Comparison of ENCODE assay signal across 17 cellular contexts in the genomic region with DNA sequence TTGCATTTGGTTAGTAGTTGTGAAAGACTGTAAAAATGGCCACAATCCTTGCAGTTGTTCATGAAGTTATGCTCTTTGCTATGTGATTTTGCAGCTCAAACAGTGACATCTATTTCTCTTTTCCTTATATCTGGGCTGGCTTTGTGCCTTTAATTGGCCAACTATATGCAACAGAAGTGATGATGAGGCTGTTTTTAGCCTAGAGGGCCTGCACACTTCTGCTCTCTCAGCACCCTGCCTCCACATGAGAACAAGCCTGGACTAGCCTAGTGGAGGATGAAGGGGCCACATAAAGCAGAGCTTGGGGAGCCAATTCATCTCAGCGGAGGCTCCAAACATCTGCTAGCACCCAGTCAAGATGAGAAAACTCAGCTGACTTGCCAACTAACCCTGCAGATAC.
DNase-seq lines count a peak whose midpoint lies in the region; ATAC-seq and TF ChIP-seq lines count a peak whose summit lies in the region.
"Had no signal": no experiment of that assay in that cellular context is flagged by ENCODE, and none has a peak within 500 bp of the region (broad histone marks: within the 10 kb centered on the region; RNA-seq: fewer than 3 reads in every experiment).

No MANE protein-coding gene starts in this region.

- no peaks in the 10 kb centered on the region for H3K9me3 ChIP-seq in A673 (ENCODE audit: low read depth, low read length, poor library complexity, severe bottlenecking)
- no peaks in the 10 kb centered on the region for H3K9me3 ChIP-seq in mammary epithelial cell (replicated peaks; ENCODE audit: insufficient read depth, low read length)

- DNase-seq in NCI-H1694 treated with DMSO at 0.1 percent for 48 hours (lab: John Stamatoyannopoulos, UW) (peak; percentile 30), NCI-H1694 (lab: John Stamatoyannopoulos, UW) (no peak), A673 (ENCODE audit: low spot score) (peak; percentile 15), NCI-H1105 treated with DMSO at 0.1 percent for 48 hours (lab: John Stamatoyannopoulos, UW) (peak; percentile 43), mammary epithelial cell (peak; percentile 20), head of caudate nucleus (no peak)
- no peak for DNase-seq in stimulated activated CD4-positive, alpha-beta T cell treated with anti-CD3 and anti-CD28 coated beads, Interleukin-2, amount 100 ng/mL, for 48 hours
- DNase-seq: 8988T; C1 segment of cervical spinal cord; Calu3; CD4-positive, alpha-beta T cell; DMS153; DMS79 treated with DMSO at 0.1 percent for 48 hours; EL had no signal

- no TSS peak for BruUV-seq in A673 (replicated peaks; lab: Mats Ljungman, UMichigan)
- no TSS peak for BruUV-seq in mammary epithelial cell (replicated peaks; lab: Mats Ljungman, UMichigan)

- H3K9ac ChIP-seq in mammary epithelial cell (ENCODE audit: insufficient read depth, low read length), result no peak overlapping the region

- H2AFZ ChIP-seq in mammary epithelial cell (ENCODE audit: low read depth, low read length), result no peak overlapping the region

- 45% methylated on average over 1 of the region's 1 CpG for WGBS in mammary epithelial cell (ENCODE audit: low coverage, missing lambda C conversion rate)

- dilution Hi-C loops in mammary epithelial cell (cut with HindIII; ENCODE audit: low sequenced_read_pairs), result loop anchor here (5.0 kb wide), 1 partner anchor 61 kb away; no protein-coding TSS in a partner anchor

- intact Hi-C loops in A673 (cut with micrococcal nuclease; ENCODE audit: unreplicated experiment) (no loop called here), mammary epithelial cell (cut with micrococcal nuclease) (no loop called here), head of caudate nucleus (cut with DNase I) (no loop called here)

- POLR2A ChIA-PET in A673 (lab: Charles Lee; ENCODE audit: low non-redundant PET), result no interaction called here

- no peaks in the 10 kb centered on the region for H3K4me1 ChIP-seq in A673 (ENCODE audit: insufficient read depth, low read length, poor library complexity, severe bottlenecking)
- H3K4me1 ChIP-seq in mammary epithelial cell (ENCODE audit: insufficient read depth, low read length), result no peaks in the 10 kb centered on the region

- no peaks in the 10 kb centered on the region for H3K36me3 ChIP-seq in A673 (ENCODE audit: insufficient read depth, low read length, poor library complexity, severe bottlenecking)
- H3K36me3 ChIP-seq in mammary epithelial cell (ENCODE audit: insufficient read depth, low read length), result no peaks in the 10 kb centered on the region

- H3K27me3 ChIP-seq in A673 (replicated peaks; ENCODE audit: insufficient read depth, low read depth, low read length, poor library complexity) (no peaks in the 10 kb centered on the region), mammary epithelial cell (ENCODE audit: insufficient read depth, low read length) (no peaks in the 10 kb centered on the region)

- H3K27ac ChIP-seq in A673 (ENCODE audit: low read depth, low read length, poor library complexity, severe bottlenecking) (no peak overlapping the region), mammary epithelial cell (ENCODE audit: insufficient read depth, low read depth, low read length) (no peak overlapping the region)
- H3K27ac ChIP-seq: HL-60 had no signal

- no peaks in the 10 kb centered on the region for H3K79me2 ChIP-seq in mammary epithelial cell (ENCODE audit: insufficient read depth, low read length)

- no peaks in the 10 kb centered on the region for H4K20me1 ChIP-seq in mammary epithelial cell (ENCODE audit: insufficient read depth, low read length)

- H3K4me3 ChIP-seq in A673 (ENCODE audit: low read depth, low read length, poor library complexity, severe bottlenecking), result no peak overlapping the region
- no peak overlapping the region for H3K4me3 ChIP-seq in mammary epithelial cell (replicated peaks in 1 of 3; ENCODE audit: insufficient read depth in 1 of 3, low read depth in 2 of 3, low read length in 3 of 3)

- no peak for ATAC-seq in GM19463 (IDR thresholded peaks at IDR 0.05; ENCODE audit: unreplicated experiment)
- ATAC-seq: HCT116 had no signal

- CTCF ChIA-PET in A673 (lab: Charles Lee) (no interaction called here), mammary epithelial cell (lab: Charles Lee; ENCODE audit: low non-redundant PET) (interaction anchor here (0.6 kb wide), 1 partner anchor 48 kb away, joined by 4 read pairs; no protein-coding TSS in a partner anchor)

- TF ChIP-seq CTCF in A673 (conservative IDR thresholded peaks at IDR 0.05; ENCODE audit: low read depth, low read length) (no peak), mammary epithelial cell (conservative IDR thresholded peaks at IDR 0.05 in 1 of 2, IDR thresholded peaks at IDR 0.05 in 1 of 2; ENCODE audit: extremely low read depth in 1 of 2, insufficient read depth in 1 of 2, low read depth in 1 of 2, low read length in 2 of 2) (no peak)

- in situ Hi-C loops in mammary epithelial cell (cut with MboI; ENCODE audit: low sequenced_read_pairs in 2 of 2), result no loop called here

- no peak overlapping the region for H3K4me2 ChIP-seq in mammary epithelial cell (ENCODE audit: insufficient read depth, low read depth, low read length)

Comparison
In these comparisons a context has a peak if more than half of its experiments do, and no peak if none do; other contexts are left out.
1. DNase-seq: peak in NCI-H1694 treated with DMSO at 0.1 percent for 48 hours (single experiment), A673 (single experiment), NCI-H1105 treated with DMSO at 0.1 percent for 48 hours (single experiment) and mammary epithelial cell (single experiment); none in NCI-H1694 (single experiment), head of caudate nucleus (0 of 42) and stimulated activated CD4-positive, alpha-beta T cell treated with anti-CD3 and anti-CD28 coated beads, Interleukin-2, amount 100 ng/mL, for 48 hours (0 of 2).